Comparison of ENCODE assay signal across 15 cellular contexts in genomic region chr9:94096819-94097577, GRCh38. TPM values are rescaled to one million over a fixed set of nuclear protein-coding genes. Genes with fewer than 3 reads are reported as not detected.
DNase-seq lines count a peak whose midpoint lies in the region; ATAC-seq, FAIRE-seq and TF ChIP-seq lines count a peak whose summit lies in the region.
"Had no signal": no experiment of that assay in that cellular context is flagged by ENCODE, and none has a peak within 500 bp of the region (broad histone marks: within the 10 kb centered on the region; RNA-seq: fewer than 3 reads in every experiment).

No MANE protein-coding gene starts in this region.

- ATAC-seq in HepG2 = no peak
- ATAC-seq in right lobe of liver = no peak
- peak; percentile 95 for ATAC-seq in esophagus mucosa
- no peak for ATAC-seq in GM21737 (IDR thresholded peaks at IDR 0.05; ENCODE audit: unreplicated experiment)
- ATAC-seq: CD8-positive, alpha-beta T cell; naive thymus-derived CD8-positive, alpha-beta T cell; stimulated activated naive CD8-positive, alpha-beta T cell treated with anti-CD3 and anti-CD28 coated beads, Interleukin-15, amount 100 ng/mL, for 72 hours had no signal

- POLR2A ChIA-PET in HepG2 (lab: Yijun Ruan, JAX) (no interaction called here), RWPE1 (lab: Yijun Ruan, JAX; ENCODE audit: low non-redundant PET) (no interaction called here)

- CTCF ChIA-PET in HepG2 (lab: Yijun Ruan, JAX; ENCODE audit: low intra/inter-chr PET ratio, low total read pairs) (no interaction called here), RWPE1 (lab: Yijun Ruan, JAX) (interaction anchor here (0.6 to 1.1 kb wide), 3 partner anchors 19 to 1259 kb away, joined by 3 read pairs; no protein-coding TSS in a partner anchor)

- no peak for TF ChIP-seq CTCF in HepG2 (CRISPR knock-in tag; IDR thresholded peaks at IDR 0.05)
- no peak for TF ChIP-seq CTCF in right lobe of liver (IDR thresholded peaks at IDR 0.05)
- no peak for TF ChIP-seq CTCF in RWPE1 (conservative IDR thresholded peaks at IDR 0.05; ENCODE audit: low read depth)

- H3K4me2 ChIP-seq in HepG2 (ENCODE audit: low read depth, low read length) = no peak overlapping the region

- no peak for DNase-seq in HepG2 (ENCODE audit: low spot score)
- no peak for DNase-seq in right lobe of liver
- DNase-seq in RWPE1 (ENCODE audit: low spot score) = peak; percentile 97
- DNase-seq in GM03348 (ENCODE audit: low spot score) = no peak
- no peak for DNase-seq in midbrain (lab: John Stamatoyannopoulos, UW)
- no peak for DNase-seq in RPMI8226
- DNase-seq: CD8-positive, alpha-beta T cell; DND-41; naive thymus-derived CD8-positive, alpha-beta T cell; stimulated activated naive CD8-positive, alpha-beta T cell treated with anti-CD3 and anti-CD28 coated beads, Interleukin-15, amount 100 ng/mL, for 72 hours had no signal

- TF ChIP-seq POLR2A in HepG2 (IDR thresholded peaks at IDR 0.05; ENCODE audit: insufficient read depth in 1 of 2, low read depth in 2 of 2, low read length in 2 of 2) (no peak), right lobe of liver (IDR thresholded peaks at IDR 0.05) (no peak)

- no peak for FAIRE-seq in HepG2 (lab: Jason Lieb, UNC)
- FAIRE-seq: endometrium had no signal

- no peak overlapping the region for H3K9ac ChIP-seq in HepG2 (ENCODE audit: insufficient read depth, low read depth, low read length)

- no peak overlapping the region for H3K27ac ChIP-seq in HepG2 (ENCODE audit: extremely low read length, insufficient read depth, low read length)
- no peak overlapping the region for H3K27ac ChIP-seq in right lobe of liver
- H3K27ac ChIP-seq in RWPE1 = peak overlapping the region; percentile 80
- H3K27ac ChIP-seq: SK-N-MC, uterus had no signal

- H3K9me3 ChIP-seq in HepG2 (ENCODE audit: low read length) (no peaks in the 10 kb centered on the region), right lobe of liver (no peaks in the 10 kb centered on the region)
- H3K9me3 ChIP-seq: uterus had no signal

- H3K36me3 ChIP-seq in HepG2 (replicated peaks in 1 of 2; ENCODE audit: control insufficient read depth in 1 of 2, insufficient read depth in 2 of 2, low read length in 2 of 2) (peaks cover 3 to 8% of the 10 kb centered on the region in 2 experiments; a peak in 2 of 5 replicates), right lobe of liver (no peaks in the 10 kb centered on the region)
- H3K36me3 ChIP-seq: uterus had no signal

- no peak for TF ChIP-seq EP300 in HepG2 (IDR thresholded peaks at IDR 0.05; ENCODE audit: low read depth in 2 of 2, low read length in 2 of 2)
- TF ChIP-seq EP300 in HepG2 (CRISPR knock-in tag; IDR thresholded peaks at IDR 0.05; ENCODE audit: borderline replicate concordance) = no peak

- no peaks in the 10 kb centered on the region for H4K20me1 ChIP-seq in HepG2 (ENCODE audit: insufficient read depth, low read length)

- H3K27me3 ChIP-seq in HepG2 (ENCODE audit: control insufficient read depth in 1 of 2, insufficient read depth in 2 of 2, low read length in 2 of 2) (no peaks in the 10 kb centered on the region), right lobe of liver (no peaks in the 10 kb centered on the region)
- H3K27me3 ChIP-seq: uterus had no signal

- H3K4me1 ChIP-seq in HepG2 (ENCODE audit: insufficient read depth, low read length) (no peaks in the 10 kb centered on the region), right lobe of liver (no peaks in the 10 kb centered on the region)
- H3K4me1 ChIP-seq: uterus had no signal

- no peak for TF ChIP-seq RAD21 in HepG2 (CRISPR knock-in tag; IDR thresholded peaks at IDR 0.05)

- intact Hi-C loops in HepG2 (cut with micrococcal nuclease; ENCODE audit: unreplicated experiment) = no loop called here
- intact Hi-C loops in right lobe of liver (cut with DNase I) = no loop called here

- H3K79me2 ChIP-seq in HepG2 (ENCODE audit: insufficient read depth, low read length) = no peaks in the 10 kb centered on the region

- no TSS peak for BruUV-seq in HepG2 (replicated peaks; lab: Mats Ljungman, UMichigan)

- H2AFZ ChIP-seq in HepG2 (ENCODE audit: low read length) = no peak overlapping the region

- 96% methylated on average over 9 of the region's 9 CpGs for WGBS in HepG2 (ENCODE audit: low lambda C conversion rate)
- WGBS in right lobe of liver (ENCODE audit: insufficient coverage, low coverage, low lambda C conversion rate, missing lambda C conversion rate) = 90% methylated on average over 9 of the region's 9 CpGs

- in situ Hi-C loops in HepG2 (cut with HindIII; ENCODE audit: extremely low pct_ligation_motif_present, low pct_unique_long_range_greater_than_20kb) = no loop called here

- H3K4me3 ChIP-seq in HepG2 (replicated peaks in 1 of 3; ENCODE audit: insufficient read depth in 1 of 3, low read depth in 2 of 3, low read length in 3 of 3) (no peak overlapping the region), right lobe of liver (no peak overlapping the region)
- H3K4me3 ChIP-seq: SK-N-MC, uterus had no signal

TF ChIP-seq in HepG2, 621 proteins besides CTCF, POLR2A, EP300 and RAD21:
- TF ChIP-seq MAFK (conservative IDR thresholded peaks at IDR 0.05 in 1 of 2, IDR thresholded peaks at IDR 0.05 in 1 of 2; ENCODE audit: low read length in 2 of 2) = peak; percentile 42 to 66; a peak in 3 of 4 replicates
- peak; percentile 13; the same call in 1 of the 2 replicates for TF ChIP-seq MAFF (IDR thresholded peaks at IDR 0.05; ENCODE audit: low read depth, low read length)
- no peak for TF ChIP-seq POGZ (CRISPR knock-in tag; IDR thresholded peaks at IDR 0.05)

RNA-seq across cellular contexts. Expression of gene PTPDC1, which starts 12.7 kb away (rescaled TPM):
- 5.2 and 6.1 TPM in 2 replicates for total RNA-seq in HepG2 (2016; rRNA removed; fragmentation: Illumina TruSeq; extraction: Trizol)
- total RNA-seq in HepG2 (2016; cell fraction: cytosol; rRNA removed; fragmentation: Illumina TruSeq; extraction: Trizol; ENCODE audit: low read depth) = 2.1 and 2.6 TPM in 2 replicates
- 4.5 and 6.2 TPM in 2 replicates for total RNA-seq in HepG2 (2016; cell fraction: insoluble cytoplasmic fraction; rRNA removed; fragmentation: Illumina TruSeq; extraction: Trizol)
- total RNA-seq in HepG2 (2016; cell fraction: membrane; rRNA removed; fragmentation: Illumina TruSeq; extraction: Trizol) = 4.3 and 4.6 TPM in 2 replicates
- 14.0 and 15.5 TPM in 2 replicates for total RNA-seq in HepG2 (2016; cell fraction: nucleus; rRNA removed; fragmentation: Illumina TruSeq; extraction: Trizol)
- 6.9 and 8.6 TPM in 2 replicates for polyA plus RNA-seq in HepG2 (2011; rRNA removed)
- 2.7 and 3.2 TPM in 2 replicates for polyA plus RNA-seq in HepG2 (2011; cell fraction: cytosol; rRNA removed)
- polyA plus RNA-seq in HepG2 (2011; cell fraction: nucleus; rRNA removed) = 18.2 and 19.4 TPM in 2 replicates
- polyA plus RNA-seq in HepG2 (2012) = 3.9 and 4.0 TPM in 2 replicates
- polyA plus RNA-seq in HepG2 (2016; cell fraction: cytosol; fragmentation: Illumina TruSeq; extraction: Trizol; ENCODE audit: low read depth) = 0.62 and 0.63 TPM in 2 replicates
- polyA plus RNA-seq in HepG2 (2016; cell fraction: insoluble cytoplasmic fraction; fragmentation: Illumina TruSeq; extraction: Trizol; ENCODE audit: low read depth) = 3.2 and 3.6 TPM in 2 replicates
- 1.7 and 2.0 TPM in 2 replicates for polyA plus RNA-seq in HepG2 (2016; cell fraction: membrane; fragmentation: Illumina TruSeq; extraction: Trizol; ENCODE audit: low read depth)
- 16.3 and 16.6 TPM in 2 replicates for polyA plus RNA-seq in HepG2 (2016; cell fraction: nucleus; fragmentation: Illumina TruSeq; extraction: Trizol; ENCODE audit: insufficient read depth, low read depth)
- polyA minus RNA-seq in HepG2 (2011; rRNA and poly(A)+ RNA removed; ENCODE audit: low replicate concordance) = 8.4 and 10.0 TPM in 2 replicates
- 3.9 and 4.9 TPM in 2 replicates for polyA minus RNA-seq in HepG2 (2011; cell fraction: cytosol; rRNA and poly(A)+ RNA removed)
- 28.6 and 30.5 TPM in 2 replicates for polyA minus RNA-seq in HepG2 (2011; cell fraction: nucleus; rRNA and poly(A)+ RNA removed)
- 1 to 10 TPM in 5 of 6 experiments, under 1 TPM in 1; 0.86 to 3.3 (median 1.8) TPM for total RNA-seq in right lobe of liver
- total RNA-seq in esophagus mucosa = 1.6 TPM
